1 cellular context compared by ENCODE assay signal in genomic region chr9:39078621-39079256, GRCh38.
TF ChIP-seq lines count a peak whose summit lies in the region.

No MANE protein-coding gene starts in this region.

TF ChIP-seq in K562, 482 proteins besides CTCF, POLR2A, EP300 and RAD21 (continued from another document):
- TF ChIP-seq POLR2G (IDR thresholded peaks at IDR 0.05; ENCODE audit: low read depth, low read length) (0 out of 2 replicates have a peak, but pooled peaks have one; percentile 26), USF2 (CRISPR knock-in tag; IDR thresholded peaks at IDR 0.05) (peak; percentile 40)
TF ChIP-seq in K562: peak in this region for 5; not testable (repeated sequence) for 477.
